Comparison of ENCODE assay signal across 16 cellular contexts in the genomic region with DNA sequence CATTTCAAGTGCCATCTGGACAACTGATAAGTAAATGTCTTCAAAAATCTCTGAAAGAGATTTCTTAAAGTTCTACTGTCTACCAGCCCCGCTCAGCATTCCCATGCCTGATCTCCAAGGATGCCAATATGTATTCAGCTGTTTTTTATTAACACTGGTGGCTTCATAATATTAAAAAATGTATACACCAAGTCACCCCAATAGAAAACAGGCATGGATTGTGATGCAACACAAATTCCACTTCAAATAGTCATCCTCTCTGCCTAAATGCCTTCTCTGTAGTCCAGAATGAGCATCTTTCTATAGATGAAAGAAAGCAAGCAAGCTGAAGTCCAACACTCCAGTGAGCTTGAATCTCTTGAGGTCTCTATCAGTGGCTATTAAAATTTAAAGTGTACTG.
DNase-seq lines count a peak whose midpoint lies in the region; ATAC-seq and TF ChIP-seq lines count a peak whose summit lies in the region.
"Had no signal": no experiment of that assay in that cellular context is flagged by ENCODE, and none has a peak within 500 bp of the region (broad histone marks: within the 10 kb centered on the region; RNA-seq: fewer than 3 reads in every experiment).

No MANE protein-coding gene starts in this region.

- CTCF ChIA-PET in AG04449 (lab: Yijun Ruan, JAX) = no interaction called here

- peak; percentile 92 for DNase-seq in AG04449 (ENCODE audit: low read depth, low spot score)
- peak; percentile 29 for DNase-seq in HS-27A (ENCODE audit: low read depth)
- DNase-seq in astrocyte of the cerebellum (ENCODE audit: low read depth) = peak; percentile 75
- peak; percentile 93 to 95 for DNase-seq in foreskin fibroblast
- DNase-seq in NCI-H446 treated with DMSO at 0.1 percent for 48 hours (lab: John Stamatoyannopoulos, UW) = no peak
- DNase-seq: activated CD8-positive, alpha-beta T cell treated with anti-CD3 and anti-CD28 coated beads, Interleukin-2, amount 10 ng/mL, durations not matched to agents 7 days and 5 days; body of pancreas; Calu3; NCI-H2029; NCI-H526 treated with DMSO at 0.1 percent for 48 hours; stimulated activated CD4-positive, alpha-beta T cell treated with anti-CD3 and anti-CD28 coated beads, Interleukin-12 subunit alpha, Interleukin-12 subunit beta, amount 100 ng/mL, for 4 hours; stimulated activated naive CD8-positive, alpha-beta T cell treated with anti-CD3 and anti-CD28 coated beads, Interleukin-15, Interleukin-2, amounts not matched to agents 100 U/mL and 50 U/mL, for 24 hours had no signal

- in situ Hi-C loops in astrocyte of the cerebellum (cut with HindIII; ENCODE audit: low sequenced_read_pairs) = no loop called here

- ATAC-seq in GM19463 (IDR thresholded peaks at IDR 0.05; ENCODE audit: unreplicated experiment) (no peak), GM18520 (IDR thresholded peaks at IDR 0.05; ENCODE audit: unreplicated experiment) (no peak), HG03521 (IDR thresholded peaks at IDR 0.05; ENCODE audit: unreplicated experiment) (no peak)
- ATAC-seq: A549; activated CD8-positive, alpha-beta T cell treated with anti-CD3 and anti-CD28 coated beads, Interleukin-2, amount 10 ng/mL, durations not matched to agents 7 days and 5 days; body of pancreas; stimulated activated naive CD8-positive, alpha-beta T cell treated with anti-CD3 and anti-CD28 coated beads, Interleukin-15, Interleukin-2, amounts not matched to agents 100 U/mL and 50 U/mL, for 24 hours had no signal

- POLR2A ChIA-PET in AG04449 (lab: Yijun Ruan, JAX) = no interaction called here

- H3K4me3 ChIP-seq in AG04449 (ENCODE audit: low read depth, low read length) (no peak overlapping the region), astrocyte of the cerebellum (ENCODE audit: low read depth, low read length) (no peak overlapping the region), foreskin fibroblast (ENCODE audit: low read depth in 1 of 2, low read length in 2 of 2) (no peak overlapping the region)
- H3K4me3 ChIP-seq: A549, body of pancreas had no signal

- TF ChIP-seq CTCF in AG04449 (IDR thresholded peaks at IDR 0.05; ENCODE audit: insufficient read depth, low read length, missing control alignments) (no peak), astrocyte of the cerebellum (IDR thresholded peaks at IDR 0.05; ENCODE audit: low read depth, low read length, missing control alignments) (no peak), foreskin fibroblast (IDR thresholded peaks at IDR 0.05; ENCODE audit: low read depth, low read length) (no peak)
